1 cellular context compared by ENCODE assay signal in genomic region chr3:102471001-102471400, GRCh38.
TF ChIP-seq lines count a peak whose summit lies in the region.

No MANE protein-coding gene starts in this region.

TF ChIP-seq in WTC11, 78 proteins besides CTCF, POLR2A, EP300 and RAD21 (continued from another document):
- TF ChIP-seq, protein P1, sequence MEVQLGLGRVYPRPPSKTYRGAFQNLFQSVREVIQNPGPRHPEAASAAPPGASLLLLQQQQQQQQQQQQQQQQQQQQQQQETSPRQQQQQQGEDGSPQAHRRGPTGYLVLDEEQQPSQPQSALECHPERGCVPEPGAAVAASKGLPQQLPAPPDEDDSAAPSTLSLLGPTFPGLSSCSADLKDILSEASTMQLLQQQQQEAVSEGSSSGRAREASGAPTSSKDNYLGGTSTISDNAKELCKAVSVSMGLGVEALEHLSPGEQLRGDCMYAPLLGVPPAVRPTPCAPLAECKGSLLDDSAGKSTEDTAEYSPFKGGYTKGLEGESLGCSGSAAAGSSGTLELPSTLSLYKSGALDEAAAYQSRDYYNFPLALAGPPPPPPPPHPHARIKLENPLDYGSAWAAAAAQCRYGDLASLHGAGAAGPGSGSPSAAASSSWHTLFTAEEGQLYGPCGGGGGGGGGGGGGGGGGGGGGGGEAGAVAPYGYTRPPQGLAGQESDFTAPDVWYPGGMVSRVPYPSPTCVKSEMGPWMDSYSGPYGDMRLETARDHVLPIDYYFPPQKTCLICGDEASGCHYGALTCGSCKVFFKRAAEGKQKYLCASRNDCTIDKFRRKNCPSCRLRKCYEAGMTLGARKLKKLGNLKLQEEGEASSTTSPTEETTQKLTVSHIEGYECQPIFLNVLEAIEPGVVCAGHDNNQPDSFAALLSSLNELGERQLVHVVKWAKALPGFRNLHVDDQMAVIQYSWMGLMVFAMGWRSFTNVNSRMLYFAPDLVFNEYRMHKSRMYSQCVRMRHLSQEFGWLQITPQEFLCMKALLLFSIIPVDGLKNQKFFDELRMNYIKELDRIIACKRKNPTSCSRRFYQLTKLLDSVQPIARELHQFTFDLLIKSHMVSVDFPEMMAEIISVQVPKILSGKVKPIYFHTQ (CRISPR knock-in tag; IDR thresholded peaks at IDR 0.05) = no peak
- TF ChIP-seq ZNF263 (CRISPR knock-in tag; IDR thresholded peaks at IDR 0.05; ENCODE audit: low read depth) (no peak), SP1 (CRISPR knock-in tag; conservative IDR thresholded peaks at IDR 0.05) (no peak), TCF7 (CRISPR knock-in tag; IDR thresholded peaks at IDR 0.05; ENCODE audit: low read depth) (no peak), KAT7 (CRISPR knock-in tag; IDR thresholded peaks at IDR 0.05; ENCODE audit: borderline replicate concordance) (no peak), ELF4 (CRISPR knock-in tag; IDR thresholded peaks at IDR 0.05; ENCODE audit: low read depth) (no peak), TP53 (CRISPR knock-in tag; IDR thresholded peaks at IDR 0.05) (no peak), GTF2I (CRISPR knock-in tag; conservative IDR thresholded peaks at IDR 0.05) (no peak)
- TF ChIP-seq, protein P2, sequence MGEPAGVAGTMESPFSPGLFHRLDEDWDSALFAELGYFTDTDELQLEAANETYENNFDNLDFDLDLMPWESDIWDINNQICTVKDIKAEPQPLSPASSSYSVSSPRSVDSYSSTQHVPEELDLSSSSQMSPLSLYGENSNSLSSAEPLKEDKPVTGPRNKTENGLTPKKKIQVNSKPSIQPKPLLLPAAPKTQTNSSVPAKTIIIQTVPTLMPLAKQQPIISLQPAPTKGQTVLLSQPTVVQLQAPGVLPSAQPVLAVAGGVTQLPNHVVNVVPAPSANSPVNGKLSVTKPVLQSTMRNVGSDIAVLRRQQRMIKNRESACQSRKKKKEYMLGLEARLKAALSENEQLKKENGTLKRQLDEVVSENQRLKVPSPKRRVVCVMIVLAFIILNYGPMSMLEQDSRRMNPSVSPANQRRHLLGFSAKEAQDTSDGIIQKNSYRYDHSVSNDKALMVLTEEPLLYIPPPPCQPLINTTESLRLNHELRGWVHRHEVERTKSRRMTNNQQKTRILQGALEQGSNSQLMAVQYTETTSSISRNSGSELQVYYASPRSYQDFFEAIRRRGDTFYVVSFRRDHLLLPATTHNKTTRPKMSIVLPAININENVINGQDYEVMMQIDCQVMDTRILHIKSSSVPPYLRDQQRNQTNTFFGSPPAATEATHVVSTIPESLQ (CRISPR knock-in tag; IDR thresholded peaks at IDR 0.05) = no peak
